Comparison of ENCODE assay signal across 19 cellular contexts in genomic region chr12:90404071-90404470, GRCh38.
DNase-seq lines count a peak whose midpoint lies in the region; ATAC-seq lines count a peak whose summit lies in the region.
"Had no signal": no experiment of that assay in that cellular context is flagged by ENCODE, and none has a peak within 500 bp of the region (broad histone marks: within the 10 kb centered on the region; RNA-seq: fewer than 3 reads in every experiment).

No MANE protein-coding gene starts in this region.

- DNase-seq in HuH-7.5 (ENCODE audit: low spot score) (no peak), NCI-H1930 (lab: John Stamatoyannopoulos, UW) (no peak), T-helper 17 cell (no peak)
- no peak for DNase-seq in activated CD4-positive, alpha-beta memory T cell treated with anti-CD3 and anti-CD28 coated beads for 36 hours
- DNase-seq: activated CD4-positive, CD25-positive, alpha-beta regulatory T cell treated with anti-CD3 and anti-CD28 coated beads, Interleukin-2, amount 50 U/mL, for 72 hours; activated T-cell treated with anti-CD3 and anti-CD28 coated beads, Interleukin-2, amount 50 U/mL, for 24 hours; adrenal gland; DND-41; IMR-90; NCI-H1417; NCI-H510A; stomach; T-cell had no signal

- ATAC-seq in GM18909 (IDR thresholded peaks at IDR 0.05; ENCODE audit: poor library complexity, unreplicated experiment), result peak; percentile 76
- peak; percentile 75 for ATAC-seq in GM21786 (IDR thresholded peaks at IDR 0.05; ENCODE audit: unreplicated experiment)
- ATAC-seq in HG03354 (IDR thresholded peaks at IDR 0.05; ENCODE audit: poor library complexity, severe bottlenecking, unreplicated experiment), result peak; percentile 87
- ATAC-seq in stimulated activated memory B cell treated with anti-CD40 and anti-IgM and Interleukin-4, amounts not matched to agents 10 μg/mL and 1 μg/mL and 100 μg/mL, for 72 hours, result peak; percentile 57
- no peak for ATAC-seq in T-helper 17 cell
- ATAC-seq: T-cell had no signal

- no peaks in the 10 kb centered on the region for H3K9me3 ChIP-seq in T-helper 17 cell (ENCODE audit: control insufficient read depth, low read length, poor library complexity, severe bottlenecking)
- H3K9me3 ChIP-seq: adrenal gland, BLaER1, stomach had no signal

- H3K4me1 Mint-ChIP-seq in stimulated activated memory B cell treated with anti-CD40 and anti-IgM and Interleukin-4, amounts not matched to agents 10 μg/mL and 1 μg/mL and 100 μg/mL, for 72 hours, result peaks cover 5% of the 10 kb centered on the region
- no peaks in the 10 kb centered on the region for H3K4me1 Mint-ChIP-seq in activated CD4-positive, alpha-beta memory T cell treated with anti-CD3 and anti-CD28 coated beads for 36 hours (ENCODE audit: low read depth)
- H3K4me1 Mint-ChIP-seq in T-helper 17 cell, result no peaks in the 10 kb centered on the region
- H3K4me1 Mint-ChIP-seq: T-cell had no signal

- H3K27ac Mint-ChIP-seq in stimulated activated memory B cell treated with anti-CD40 and anti-IgM and Interleukin-4, amounts not matched to agents 10 μg/mL and 1 μg/mL and 100 μg/mL, for 72 hours, result no peak overlapping the region
- no peak overlapping the region for H3K27ac Mint-ChIP-seq in activated CD4-positive, alpha-beta memory T cell treated with anti-CD3 and anti-CD28 coated beads for 36 hours
- no peak overlapping the region for H3K27ac Mint-ChIP-seq in T-helper 17 cell
- H3K27ac Mint-ChIP-seq: activated T-cell treated with anti-CD3 and anti-CD28 coated beads, Interleukin-2, amount 50 U/mL, for 24 hours; mesothelial cell of epicardium; T-cell had no signal

- no peaks in the 10 kb centered on the region for H3K36me3 Mint-ChIP-seq in stimulated activated memory B cell treated with anti-CD40 and anti-IgM and Interleukin-4, amounts not matched to agents 10 μg/mL and 1 μg/mL and 100 μg/mL, for 72 hours
- H3K36me3 Mint-ChIP-seq in activated CD4-positive, alpha-beta memory T cell treated with anti-CD3 and anti-CD28 coated beads for 36 hours, result no peaks in the 10 kb centered on the region
- no peaks in the 10 kb centered on the region for H3K36me3 Mint-ChIP-seq in T-helper 17 cell (ENCODE audit: low read depth)
- H3K36me3 Mint-ChIP-seq: mesothelial cell of epicardium, T-cell had no signal

- peaks cover 9% of the 10 kb centered on the region for H3K27me3 Mint-ChIP-seq in stimulated activated memory B cell treated with anti-CD40 and anti-IgM and Interleukin-4, amounts not matched to agents 10 μg/mL and 1 μg/mL and 100 μg/mL, for 72 hours
- H3K27me3 Mint-ChIP-seq in activated CD4-positive, alpha-beta memory T cell treated with anti-CD3 and anti-CD28 coated beads for 36 hours, result no peaks in the 10 kb centered on the region
- H3K27me3 Mint-ChIP-seq in T-helper 17 cell, result peaks cover 8% of the 10 kb centered on the region
- H3K27me3 Mint-ChIP-seq: activated T-cell treated with anti-CD3 and anti-CD28 coated beads, Interleukin-2, amount 50 U/mL, for 24 hours; T-cell had no signal

- no peak overlapping the region for H3K4me3 Mint-ChIP-seq in stimulated activated memory B cell treated with anti-CD40 and anti-IgM and Interleukin-4, amounts not matched to agents 10 μg/mL and 1 μg/mL and 100 μg/mL, for 72 hours
- H3K4me3 Mint-ChIP-seq in activated CD4-positive, alpha-beta memory T cell treated with anti-CD3 and anti-CD28 coated beads for 36 hours, result no peak overlapping the region
- no peak overlapping the region for H3K4me3 Mint-ChIP-seq in T-helper 17 cell
- H3K4me3 Mint-ChIP-seq: activated T-cell treated with anti-CD3 and anti-CD28 coated beads, Interleukin-2, amount 50 U/mL, for 24 hours; mesothelial cell of epicardium; T-cell had no signal

- H3K9me3 Mint-ChIP-seq in stimulated activated memory B cell treated with anti-CD40 and anti-IgM and Interleukin-4, amounts not matched to agents 10 μg/mL and 1 μg/mL and 100 μg/mL, for 72 hours, result no peaks in the 10 kb centered on the region
- H3K9me3 Mint-ChIP-seq in activated CD4-positive, alpha-beta memory T cell treated with anti-CD3 and anti-CD28 coated beads for 36 hours, result no peaks in the 10 kb centered on the region
- H3K9me3 Mint-ChIP-seq: activated T-cell treated with anti-CD3 and anti-CD28 coated beads, Interleukin-2, amount 50 U/mL, for 24 hours; T-cell had no signal

- CTCF ChIA-PET in activated CD4-positive, alpha-beta memory T cell treated with anti-CD3 and anti-CD28 coated beads for 36 hours (lab: Charles Lee), result no interaction called here

- intact Hi-C loops in activated CD4-positive, alpha-beta memory T cell treated with anti-CD3 and anti-CD28 coated beads for 36 hours (cut with micrococcal nuclease), result no loop called here

- POLR2A ChIA-PET in activated CD4-positive, alpha-beta memory T cell treated with anti-CD3 and anti-CD28 coated beads for 36 hours (lab: Charles Lee), result no interaction called here
